In the genomic region with DNA sequence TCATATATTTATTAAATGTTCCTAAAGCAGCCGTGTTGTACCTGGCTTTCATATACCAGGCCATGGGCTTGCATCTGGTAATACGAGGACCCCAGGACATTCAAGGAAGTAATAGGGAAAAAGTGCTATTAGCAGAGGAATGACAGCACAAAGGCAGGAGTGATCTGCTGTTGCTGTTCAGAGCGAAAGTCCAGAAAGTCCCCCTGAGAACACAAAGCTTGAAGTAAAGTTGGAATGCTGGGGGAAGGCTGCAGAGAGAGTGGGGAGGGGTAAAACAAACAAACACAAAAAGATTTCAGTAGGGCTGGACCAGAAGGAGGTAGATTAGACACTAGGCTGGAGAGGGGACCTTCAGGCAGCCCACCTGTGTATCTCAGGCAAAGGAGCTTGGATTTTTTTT, we compare ENCODE assay signal across 20 cellular contexts.
DNase-seq lines count a peak whose midpoint lies in the region; ATAC-seq and TF ChIP-seq lines count a peak whose summit lies in the region.
"Had no signal": no experiment of that assay in that cellular context is flagged by ENCODE, and none has a peak within 500 bp of the region (broad histone marks: within the 10 kb centered on the region; RNA-seq: fewer than 3 reads in every experiment).

No MANE protein-coding gene starts in this region.

- H3K18ac ChIP-seq in neuronal stem cell (ENCODE audit: low read length), result no peak overlapping the region

- in situ Hi-C loops in G401 (cut with HindIII; ENCODE audit: low sequenced_read_pairs), result no loop called here

- H3K4me3 Mint-ChIP-seq in mesothelial cell of epicardium, result no peak overlapping the region
- H3K4me3 Mint-ChIP-seq: B cell; CD4-positive, CD25-positive, alpha-beta regulatory T cell; CD8-positive, alpha-beta T cell had no signal

- H3K27me3 Mint-ChIP-seq in mesothelial cell of epicardium (ENCODE audit: low read depth), result no peaks in the 10 kb centered on the region
- H3K27me3 Mint-ChIP-seq: CD4-positive, CD25-positive, alpha-beta regulatory T cell had no signal

- no CpG with 5 or more reads among the region's 3 CpGs for WGBS in neuronal stem cell (ENCODE audit: extremely low coverage in 2 of 2, insufficient read length in 2 of 2, insufficient replicate concordance in 1 of 2), 2 donors

- H3K4ac ChIP-seq in neuronal stem cell (ENCODE audit: low read length), result no peak overlapping the region

- no peak overlapping the region for H2AK5ac ChIP-seq in neuronal stem cell (ENCODE audit: low read depth, low read length)

- H3K9me3 Mint-ChIP-seq in mesothelial cell of epicardium, result no peaks in the 10 kb centered on the region
- H3K9me3 Mint-ChIP-seq: CD4-positive, CD25-positive, alpha-beta regulatory T cell; CD8-positive, alpha-beta T cell had no signal

- no peak for ATAC-seq in left cardiac atrium
- ATAC-seq: CD8-positive, alpha-beta T cell; HCT116 had no signal

- DNase-seq in cardiac muscle cell (ENCODE audit: low read depth in 1 of 2, low spot score in 1 of 2) (no peak), left cardiac atrium (no peak), astrocyte of the hippocampus (ENCODE audit: low read depth, low spot score) (peak; percentile 24), mesothelial cell of epicardium (ENCODE audit: low spot score in 2 of 2, unreplicated experiment in 2 of 2) (no peak), neuronal stem cell (ENCODE audit: low spot score) (no peak), iPS-NIHi7 (ENCODE audit: extremely low spot score) (no peak), G401 (ENCODE audit: low spot score) (no peak), NCI-H187 (lab: John Stamatoyannopoulos, UW) (no peak)
- DNase-seq: CD4-positive, CD25-positive, alpha-beta regulatory T cell; CD8-positive, alpha-beta T cell; DMS 273 treated with DMSO at 0.1 percent for 48 hours; DMS79; EL; GF-D8; H7 had no signal

- peak overlapping the region; percentile 15 for H3K27ac Mint-ChIP-seq in mesothelial cell of epicardium
- H3K27ac Mint-ChIP-seq: B cell; CD8-positive, alpha-beta T cell had no signal

- no peak overlapping the region for H4K91ac ChIP-seq in neuronal stem cell (ENCODE audit: low read depth, low read length, poor library complexity)

- H3K4me1 Mint-ChIP-seq in mesothelial cell of epicardium, result peaks cover 19% of the 10 kb centered on the region
- H3K4me1 Mint-ChIP-seq: B cell had no signal

- H3K4me1 ChIP-seq in cardiac muscle cell (ENCODE audit: low read depth) (peaks cover 35% of the 10 kb centered on the region), neuronal stem cell (ENCODE audit: control insufficient read depth in 2 of 2, insufficient read depth in 1 of 2, low read depth in 1 of 2, low read length in 2 of 2) (peaks cover 0 to 8% of the 10 kb centered on the region in 2 donors)

- no peaks in the 10 kb centered on the region for H3K36me3 Mint-ChIP-seq in mesothelial cell of epicardium
- H3K36me3 Mint-ChIP-seq: CD4-positive, CD25-positive, alpha-beta regulatory T cell; CD8-positive, alpha-beta T cell had no signal

- H2BK12ac ChIP-seq in neuronal stem cell (ENCODE audit: low read length), result no peak overlapping the region

- no peaks in the 10 kb centered on the region for H3K79me1 ChIP-seq in neuronal stem cell (ENCODE audit: low read depth, low read length)

- no peak overlapping the region for H3K23ac ChIP-seq in neuronal stem cell (ENCODE audit: low read depth, low read length, poor library complexity)

- no peak overlapping the region for H2AFZ ChIP-seq in neuronal stem cell (ENCODE audit: low read length)

- intact Hi-C loops in left cardiac atrium (cut with DNase I), result no loop called here

- H3K27ac ChIP-seq in cardiac muscle cell, result peak overlapping the region; percentile 40
- H3K27ac ChIP-seq in neuronal stem cell (replicated peaks; ENCODE audit: low read length), result peak overlapping the region; percentile 44
- H3K27ac ChIP-seq: 22Rv1, BLaER1, C4-2B had no signal

- no peaks in the 10 kb centered on the region for H3K27me3 ChIP-seq in cardiac muscle cell
- no peaks in the 10 kb centered on the region for H3K27me3 ChIP-seq in neuronal stem cell (ENCODE audit: control insufficient read depth in 3 of 3, insufficient read depth in 3 of 3, low read depth in 1 of 3, low read length in 3 of 3)
- H3K27me3 ChIP-seq: BLaER1 had no signal

- H3K4me3 ChIP-seq in cardiac muscle cell (no peak overlapping the region), neuronal stem cell (ENCODE audit: low read length in 2 of 2) (no peak overlapping the region)
- H3K4me3 ChIP-seq: BLaER1 had no signal

- H3K14ac ChIP-seq in neuronal stem cell (ENCODE audit: low read length), result no peak overlapping the region

- TF ChIP-seq CTCF in cardiac muscle cell (IDR thresholded peaks at IDR 0.05; ENCODE audit: low read depth, low read length), result no peak
- TF ChIP-seq CTCF in mesothelial cell of epicardium (IDR thresholded peaks at IDR 0.05; ENCODE audit: unreplicated experiment), result no peak

- H3K9me3 ChIP-seq in cardiac muscle cell (ENCODE audit: low read depth) (no peaks in the 10 kb centered on the region), neuronal stem cell (replicated peaks in 1 of 2; ENCODE audit: control insufficient read depth in 2 of 2, insufficient read depth in 1 of 2, low read depth in 1 of 2, low read length in 2 of 2) (no peaks in the 10 kb centered on the region)
- H3K9me3 ChIP-seq: BLaER1 had no signal

- no peak overlapping the region for H2BK5ac ChIP-seq in neuronal stem cell (ENCODE audit: low read length)

- H4K8ac ChIP-seq in neuronal stem cell (ENCODE audit: low read depth, low read length), result no peak overlapping the region

- H2BK120ac ChIP-seq in neuronal stem cell (ENCODE audit: low read depth, low read length), result no peak overlapping the region

- H2BK15ac ChIP-seq in neuronal stem cell (ENCODE audit: low read length), result no peak overlapping the region

- no peak overlapping the region for H3K9ac ChIP-seq in neuronal stem cell (ENCODE audit: low read depth, low read length, poor library complexity)
- H3K9ac ChIP-seq: BLaER1 had no signal

- H3K36me3 ChIP-seq in cardiac muscle cell (no peaks in the 10 kb centered on the region), neuronal stem cell (replicated peaks in 1 of 2; ENCODE audit: control insufficient read depth in 2 of 2, insufficient read depth in 2 of 2, low read length in 2 of 2) (peaks cover 0 to 5% of the 10 kb centered on the region in 2 donors)

- H3K4me2 ChIP-seq in neuronal stem cell (ENCODE audit: insufficient read depth, low read length, poor library complexity, severe bottlenecking), result no peak overlapping the region
- H3K4me2 ChIP-seq: BLaER1 had no signal
